ENCODE assay signal across 23 cellular contexts in the genomic region with DNA sequence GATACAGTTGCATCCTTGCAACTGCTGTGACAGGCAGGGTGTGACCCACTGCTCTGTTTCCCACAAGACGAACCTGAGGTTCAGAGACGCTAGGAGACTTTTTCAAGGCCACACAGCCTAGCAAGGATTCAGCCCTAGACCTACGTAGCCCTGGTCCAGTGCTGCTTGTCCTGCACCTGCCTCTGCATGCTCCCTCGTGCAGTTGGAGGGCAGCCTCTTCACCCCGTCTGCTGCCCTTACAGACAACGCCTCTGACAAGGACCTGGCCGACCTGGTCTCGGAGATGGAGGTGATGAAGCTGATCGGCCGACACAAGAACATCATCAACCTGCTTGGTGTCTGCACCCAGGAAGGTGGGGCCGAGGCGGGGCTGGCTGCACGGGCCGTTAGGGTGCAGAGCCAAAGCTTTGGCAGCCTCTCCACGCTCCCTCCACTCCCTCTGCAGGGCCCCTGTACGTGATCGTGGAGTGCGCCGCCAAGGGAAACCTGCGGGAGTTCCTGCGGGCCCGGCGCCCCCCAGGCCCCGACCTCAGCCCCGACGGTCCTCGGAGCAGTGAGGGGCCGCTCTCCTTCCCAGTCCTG. TPM values are rescaled to one million over a fixed set of nuclear protein-coding genes. Genes with fewer than 3 reads are reported as not detected.
DNase-seq lines count a peak whose midpoint lies in the region; ATAC-seq, FAIRE-seq and TF ChIP-seq lines count a peak whose summit lies in the region.
"Had no signal": no experiment of that assay in that cellular context is flagged by ENCODE, and none has a peak within 500 bp of the region (broad histone marks: within the 10 kb centered on the region; RNA-seq: fewer than 3 reads in every experiment).

No MANE protein-coding gene starts in this region.

- H3K36me3 Mint-ChIP-seq in activated T-cell treated with anti-CD3 and anti-CD28 coated beads, Interleukin-2, amount 50 U/mL, for 72 hours (ENCODE audit: insufficient read depth in 2 of 2), result no peaks in the 10 kb centered on the region
- no peaks in the 10 kb centered on the region for H3K36me3 Mint-ChIP-seq in CD14-positive monocyte
- H3K36me3 Mint-ChIP-seq: IgD-negative memory B cell; naive thymus-derived CD8-positive, alpha-beta T cell had no signal

- H3K36me3 ChIP-seq in SJCRH30 (peaks cover 79% of the 10 kb centered on the region), kidney (ENCODE audit: control insufficient read depth in 1 of 2, insufficient read depth in 2 of 2, low read length in 2 of 2) (peaks cover 0 to 3% of the 10 kb centered on the region in 2 donors), pancreas (peaks cover 0 to 20% (median 0%) of the 10 kb centered on the region in 3 donors)
- H3K36me3 ChIP-seq: tibial nerve had no signal

- H3K9me3 ChIP-seq in AG04450 (ENCODE audit: control insufficient read depth, insufficient read depth, low read length), result no peaks in the 10 kb centered on the region; the same call in 1 of the 2 replicates
- H3K9me3 ChIP-seq in SJCRH30 (replicated peaks), result no peaks in the 10 kb centered on the region
- no peaks in the 10 kb centered on the region for H3K9me3 ChIP-seq in kidney (ENCODE audit: control insufficient read depth in 1 of 2, low read length in 2 of 2)
- H3K9me3 ChIP-seq in pancreas, result no peaks in the 10 kb centered on the region
- H3K9me3 ChIP-seq: tibial nerve had no signal

- no peak for ATAC-seq in pancreas
- no peak for ATAC-seq in HG02885 (IDR thresholded peaks at IDR 0.05; ENCODE audit: poor library complexity, unreplicated experiment)
- no peak for ATAC-seq in activated T-cell treated with anti-CD3 and anti-CD28 coated beads, Interleukin-2, amount 50 U/mL, for 72 hours (replicated peaks in 1 of 2)
- ATAC-seq: HCT116; naive thymus-derived CD8-positive, alpha-beta T cell had no signal

- WGBS in pancreas, 2 donors, result 70 to 77% methylated on average over 28 of the region's 28 CpGs

- H3K27ac Mint-ChIP-seq in activated T-cell treated with anti-CD3 and anti-CD28 coated beads, Interleukin-2, amount 50 U/mL, for 72 hours, result no peak overlapping the region
- H3K27ac Mint-ChIP-seq in CD14-positive monocyte, result no peak overlapping the region
- H3K27ac Mint-ChIP-seq: activated naive CD4-positive, alpha-beta T cell treated with anti-CD3 and anti-CD28 coated beads for 36 hours; T-helper 1 cell treated with Interleukin-12 subunit alpha and Interleukin-12 subunit beta and Interleukin-4 antibody, amounts not matched to agents 30 μg/mL and 1 μg/mL, for 36 hours had no signal

- H3K27ac ChIP-seq in AG04450 (ENCODE audit: low read depth, low read length), result peak overlapping the region; percentile 90
- H3K27ac ChIP-seq in SJCRH30, result peak overlapping the region; percentile 43
- peak overlapping the region in 1 of 2 donors; percentile 41 for H3K27ac ChIP-seq in kidney (ENCODE audit: low read depth in 2 of 2, low read length in 2 of 2)
- peak overlapping the region in 3 of 4 donors; percentile 27 to 74 (median 42) for H3K27ac ChIP-seq in pancreas

- TF ChIP-seq CTCF in AG04450 (IDR thresholded peaks at IDR 0.05; ENCODE audit: low read depth, low read length), result no peak
- no peak for TF ChIP-seq CTCF in kidney (IDR thresholded peaks at IDR 0.05; ENCODE audit: borderline replicate concordance, extremely low read depth, insufficient read depth)
- TF ChIP-seq CTCF in pancreas (IDR thresholded peaks at IDR 0.05), result no peak
- no peak for TF ChIP-seq CTCF in CD14-positive monocyte (IDR thresholded peaks at IDR 0.05)

- H3K9me3 Mint-ChIP-seq in activated T-cell treated with anti-CD3 and anti-CD28 coated beads, Interleukin-2, amount 50 U/mL, for 72 hours, result no peaks in the 10 kb centered on the region
- H3K9me3 Mint-ChIP-seq in CD14-positive monocyte, result peaks cover 0 to 2% (median 0%) of the 10 kb centered on the region in 7 donors
- H3K9me3 Mint-ChIP-seq: activated naive CD4-positive, alpha-beta T cell treated with anti-CD3 and anti-CD28 coated beads for 36 hours; naive thymus-derived CD8-positive, alpha-beta T cell; T-helper 1 cell treated with Interleukin-12 subunit alpha and Interleukin-12 subunit beta and Interleukin-4 antibody, amounts not matched to agents 30 μg/mL and 1 μg/mL, for 36 hours had no signal

- H3K27me3 Mint-ChIP-seq in activated T-cell treated with anti-CD3 and anti-CD28 coated beads, Interleukin-2, amount 50 U/mL, for 72 hours (ENCODE audit: low read depth), result peaks cover 6% of the 10 kb centered on the region
- peaks cover 4 to 9% (median 5%) of the 10 kb centered on the region in 3 donors for H3K27me3 Mint-ChIP-seq in CD14-positive monocyte (ENCODE audit: low read depth in 3 of 3)

- FAIRE-seq in kidney (lab: Jason Lieb, UNC), result no peak
- FAIRE-seq in pancreas (lab: Jason Lieb, UNC), result no peak
- FAIRE-seq: bronchial epithelial cell, GM12878 had no signal

- DNase-seq in AG04450 (ENCODE audit: low read depth, low spot score) (no peak), SJCRH30 (peak in 1 of 2 experiments; percentile 6), kidney (peak; percentile 64), pancreas (no peak), cerebellar nuclear complex (lab: John Stamatoyannopoulos, UW) (no peak), CD14-positive monocyte (ENCODE audit: low spot score) (no peak)
- no peak for DNase-seq in activated T-cell treated with anti-CD3 and anti-CD28 coated beads, Interleukin-2, amount 50 U/mL, for 72 hours
- DNase-seq: activated CD4-positive, alpha-beta T cell treated with anti-CD3 and anti-CD28 coated beads for 48 hours; activated naive CD4-positive, alpha-beta T cell treated with anti-CD3 and anti-CD28 coated beads for 36 hours; activated T-cell treated with anti-CD3 and anti-CD28 coated beads, Interleukin-2, amount 50 U/mL, for 48 hours; amygdala; cortex of kidney; naive thymus-derived CD8-positive, alpha-beta T cell; NCI-H1092 treated with DMSO at 0.1 percent for 48 hours; NCI-H187 treated with DMSO at 0.1 percent for 48 hours; posterior cingulate gyrus had no signal

- no peaks in the 10 kb centered on the region for H3K27me3 ChIP-seq in AG04450 (ENCODE audit: control insufficient read depth, insufficient read depth, low read length)
- H3K27me3 ChIP-seq in SJCRH30, result no peaks in the 10 kb centered on the region
- H3K27me3 ChIP-seq in pancreas, result no peaks in the 10 kb centered on the region
- H3K27me3 ChIP-seq: tibial nerve had no signal

- no peaks in the 10 kb centered on the region for H3K4me1 Mint-ChIP-seq in activated T-cell treated with anti-CD3 and anti-CD28 coated beads, Interleukin-2, amount 50 U/mL, for 72 hours (ENCODE audit: low read depth)
- peaks cover 6% of the 10 kb centered on the region for H3K4me1 Mint-ChIP-seq in CD14-positive monocyte
- H3K4me1 Mint-ChIP-seq: IgD-negative memory B cell had no signal

- CTCF ChIA-PET in AG04450 (lab: Charles Lee), result interaction anchor here (0.7 to 2.1 kb wide), 2 partner anchors 17 to 24 kb away, joined by 4 to 6 read pairs; no protein-coding TSS in a partner anchor

- POLR2A ChIA-PET in AG04450 (lab: Yijun Ruan, JAX), result interaction anchor here (0.8 to 1.4 kb wide), 2 partner anchors 9 to 15 kb away, joined by 4 read pairs; no protein-coding TSS in a partner anchor

- peaks cover 87% of the 10 kb centered on the region for H3K4me1 ChIP-seq in SJCRH30
- H3K4me1 ChIP-seq in kidney (ENCODE audit: control insufficient read depth in 1 of 2, insufficient read depth in 1 of 2, low read depth in 1 of 2, low read length in 2 of 2), result peaks cover 4 to 21% of the 10 kb centered on the region in 2 donors
- peaks cover 0 to 6% (median 6%) of the 10 kb centered on the region in 3 donors for H3K4me1 ChIP-seq in pancreas

- intact Hi-C loops in kidney (cut with DNase I) (no loop called here), pancreas (cut with DNase I) (loop anchor here in 1 of 3 donors (10.0 kb wide), 1 partner anchor 430 kb away; no protein-coding TSS in a partner anchor), CD14-positive monocyte (cut with micrococcal nuclease) (no loop called here)

- no peak overlapping the region for H3K9ac ChIP-seq in kidney (ENCODE audit: low read length in 2 of 2)

- H3K4me3 ChIP-seq in AG04450 (ENCODE audit: low read depth, low read length) (no peak overlapping the region), SJCRH30 (no peak overlapping the region), kidney (ENCODE audit: low read length in 2 of 2) (no peak overlapping the region), pancreas (no peak overlapping the region)
- H3K4me3 ChIP-seq: GM12878, tibial nerve had no signal

- no peak overlapping the region for H3K4me3 Mint-ChIP-seq in activated T-cell treated with anti-CD3 and anti-CD28 coated beads, Interleukin-2, amount 50 U/mL, for 72 hours
- H3K4me3 Mint-ChIP-seq in CD14-positive monocyte, result no peak overlapping the region
- H3K4me3 Mint-ChIP-seq: activated naive CD4-positive, alpha-beta T cell treated with anti-CD3 and anti-CD28 coated beads for 36 hours; IgD-negative memory B cell; naive thymus-derived CD8-positive, alpha-beta T cell; T-helper 1 cell treated with Interleukin-12 subunit alpha and Interleukin-12 subunit beta and Interleukin-4 antibody, amounts not matched to agents 30 μg/mL and 1 μg/mL, for 36 hours had no signal

RNA-seq across cellular contexts. Expression of gene FGFR4, which starts 8.5 kb away (rescaled TPM):
- polyA plus RNA-seq in AG04450 (2011; rRNA removed), result 5.8 and 6.8 TPM in 2 replicates
- 5.3 and 7.0 TPM in 2 replicates for polyA minus RNA-seq in AG04450 (2011; rRNA and poly(A)+ RNA removed)
- total RNA-seq in SJCRH30 (2014; rRNA removed; shearing (Covaris generic)), result 563 and 588 TPM in 2 replicates
- total RNA-seq in kidney, result 72.6 TPM
- polyA plus RNA-seq in kidney (ENCODE audit: insufficient read depth, low read depth, low replicate concordance), result 50.2 TPM
- total RNA-seq in pancreas, result 10 to 100 TPM; 23.5 to 43.3 (median 29.7) TPM
- polyA plus RNA-seq in pancreas, result 100 to 1,000 TPM in 1 of 2 donors, 10 to 100 TPM in 1; 69.6 to 105 TPM
- total RNA-seq in activated T-cell treated with anti-CD3 and anti-CD28 coated beads, Interleukin-2, amount 50 U/mL, for 72 hours, result 1 to 10 TPM in 1 of 2 donors, under 1 TPM in 1; 0.62 to 1.1 TPM
- not detected for polyA plus RNA-seq in CD14-positive monocyte

RNA-seq across cellular contexts. Expression of gene NSD1, which starts 38.4 kb away (rescaled TPM):
- polyA plus RNA-seq in AG04450 (2011; rRNA removed), result 25.6 and 33.4 TPM in 2 replicates
- polyA minus RNA-seq in AG04450 (2011; rRNA and poly(A)+ RNA removed), result 54.4 and 64.6 TPM in 2 replicates
- total RNA-seq in SJCRH30 (2014; rRNA removed; shearing (Covaris generic)), result 3.5 and 5.7 TPM in 2 replicates
- total RNA-seq in kidney, result 99.1 TPM
- polyA plus RNA-seq in kidney (ENCODE audit: insufficient read depth, low read depth, low replicate concordance), result 6.0 TPM
- total RNA-seq in pancreas, result 10 to 100 TPM; 26.3 to 51.2 (median 33.6) TPM
- 1 to 10 TPM; 6.9 to 7.8 TPM for polyA plus RNA-seq in pancreas
- 100 to 1,000 TPM in 1 of 2 donors, 10 to 100 TPM in 1; 89.8 to 114 TPM for total RNA-seq in activated T-cell treated with anti-CD3 and anti-CD28 coated beads, Interleukin-2, amount 50 U/mL, for 72 hours
- 10 to 100 TPM; 19.0 to 31.9 TPM for polyA plus RNA-seq in CD14-positive monocyte

Comparison
In these comparisons a context has a peak if more than half of its experiments do, and no peak if none do; other contexts are left out.
1. RNA of gene FGFR4, which starts 8.5 kb away (total RNA-seq): 563 to 588 TPM in SJCRH30, 72.6 TPM in kidney (single experiment) and 23.5 to 43.3 TPM in pancreas; 0.62 to 1.1 TPM in activated T-cell treated with anti-CD3 and anti-CD28 coated beads, Interleukin-2, amount 50 U/mL, for 72 hours; every median in the first group is over 10 times any median in the second.